ENCODE assay signal across 8 cellular contexts in the genomic region with DNA sequence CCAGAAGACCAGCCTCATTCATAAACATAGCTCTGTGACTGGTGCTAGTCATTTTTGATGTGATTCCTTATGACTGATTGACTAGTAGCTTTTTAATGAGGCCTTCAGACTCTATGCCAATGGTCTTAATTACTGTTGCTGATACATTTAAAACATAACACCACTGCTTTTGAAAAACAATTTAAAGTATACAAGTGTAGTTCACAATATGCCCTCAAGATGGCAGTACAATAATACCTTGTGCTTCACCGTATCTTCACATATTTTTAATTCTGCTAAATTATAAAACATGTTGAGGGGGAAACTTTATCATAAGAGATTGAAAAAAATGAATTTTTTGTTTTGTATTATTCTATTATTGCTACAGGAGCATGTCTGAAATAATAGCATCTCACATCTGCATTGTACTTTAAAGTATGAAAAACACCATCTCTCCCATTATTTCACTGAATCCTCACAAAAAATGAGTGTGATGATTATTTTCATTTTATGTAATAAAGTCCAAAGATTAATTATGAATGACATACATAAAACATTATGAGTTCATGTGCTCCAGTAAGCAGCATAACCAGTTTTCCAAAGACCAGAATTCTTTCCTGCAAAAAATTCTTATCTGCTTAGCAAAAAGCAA. TPM values are rescaled to one million over a fixed set of nuclear protein-coding genes. Genes with fewer than 3 reads are reported as not detected.
DNase-seq lines count a peak whose midpoint lies in the region; ATAC-seq and TF ChIP-seq lines count a peak whose summit lies in the region.

No MANE protein-coding gene starts in this region.

- DNase-seq in BJ (ENCODE audit: low read depth) (no peak), RPMI8226 (peak; percentile 48), fibroblast of pulmonary artery (ENCODE audit: low read depth) (peak; percentile 68), retinal pigment epithelial cell (ENCODE audit: low read depth) (peak; percentile 3)

- ATAC-seq in GM18858 (IDR thresholded peaks at IDR 0.05; ENCODE audit: unreplicated experiment) (peak; percentile 43), GM21717 (IDR thresholded peaks at IDR 0.05; ENCODE audit: unreplicated experiment) (no peak), GM18520 (IDR thresholded peaks at IDR 0.05; ENCODE audit: unreplicated experiment) (no peak), GM19351 (IDR thresholded peaks at IDR 0.05; ENCODE audit: unreplicated experiment) (no peak)

- peak; percentile 50 for TF ChIP-seq CTCF in BJ (IDR thresholded peaks at IDR 0.05; ENCODE audit: insufficient read depth, low read depth, low read length)
- peak; percentile 63 for TF ChIP-seq CTCF in fibroblast of pulmonary artery (IDR thresholded peaks at IDR 0.05; ENCODE audit: low read length, missing control alignments)
- TF ChIP-seq CTCF in retinal pigment epithelial cell (conservative IDR thresholded peaks at IDR 0.05; ENCODE audit: low read depth, low read length) = peak; percentile 56

- H3K4me3 ChIP-seq in BJ (ENCODE audit: low read depth, low read length) (no peak overlapping the region), fibroblast of pulmonary artery (replicated peaks; ENCODE audit: low read depth, low read length) (no peak overlapping the region), retinal pigment epithelial cell (ENCODE audit: low read length) (no peak overlapping the region)

- 0 out of 2 replicates have a peak, but pooled peaks cover 5% of the 10 kb centered on the region for H3K27me3 ChIP-seq in BJ (ENCODE audit: control insufficient read depth, insufficient read depth, low read length)

- no peaks in the 10 kb centered on the region for H3K36me3 ChIP-seq in BJ (ENCODE audit: control insufficient read depth, insufficient read depth, low read length)

- POLR2A ChIA-PET in BJ (lab: Charles Lee) = no interaction called here

- CTCF ChIA-PET in BJ (lab: Yijun Ruan, JAX) = interaction anchor here (0.9 to 3.4 kb wide), 16 partner anchors 8 to 991 kb away, joined by 3 to 18 read pairs (median 4); a partner anchor contains a TSS

RNA-seq across cellular contexts. Expression of a gene that starts 55.1 kb away (rescaled TPM):
- not detected in 2 replicates for polyA plus RNA-seq in BJ (2011; rRNA removed)
- polyA minus RNA-seq in BJ (2011; rRNA and poly(A)+ RNA removed) = not detected in 2 replicates
